1 cellular context compared by ENCODE assay signal in the genomic region with DNA sequence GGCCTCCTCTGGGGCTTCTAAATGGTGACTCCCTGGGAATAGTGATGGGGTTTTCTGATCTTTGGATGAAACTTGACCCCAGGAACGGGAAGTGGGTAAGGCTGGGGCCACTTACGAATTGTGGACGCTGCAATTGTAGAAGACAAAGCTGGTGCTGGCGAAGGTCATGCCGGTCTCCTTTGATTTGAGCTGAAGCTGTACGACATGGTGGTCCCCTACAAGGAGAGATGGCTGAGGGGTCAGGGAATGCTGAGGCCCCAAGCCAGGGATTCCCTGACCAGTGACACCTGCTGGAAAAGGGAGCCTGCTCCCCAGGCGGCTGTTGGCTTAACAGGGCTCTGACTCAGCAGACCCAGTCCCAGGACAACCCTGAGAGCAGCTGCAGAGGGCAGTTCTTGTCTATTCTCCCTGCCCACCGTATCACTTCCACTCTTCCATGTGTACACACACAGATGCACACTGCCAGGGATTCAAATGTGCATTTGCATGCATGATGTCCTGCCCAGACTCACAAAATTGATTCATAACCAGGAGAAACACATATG.
TF ChIP-seq lines count a peak whose summit lies in the region.

No MANE protein-coding gene starts in this region.

TF ChIP-seq in H1, 55 proteins besides CTCF, POLR2A, EP300 and RAD21 (continued from another document):
- TF ChIP-seq RXRA (IDR thresholded peaks at IDR 0.05; ENCODE audit: insufficient read depth, low read depth, low read length): no peak
- no peak for TF ChIP-seq BRCA1 (IDR thresholded peaks at IDR 0.05; ENCODE audit: low read depth, low read length)
- TF ChIP-seq SAP30 (IDR thresholded peaks at IDR 0.05; ENCODE audit: insufficient read depth, insufficient replicate concordance, low read length): no peak
